In genomic region chr10:34854147-34854601, GRCh38 we compare ENCODE assay signal across 12 cellular contexts. TPM values are rescaled to one million over a fixed set of nuclear protein-coding genes. Genes with fewer than 3 reads are reported as not detected.
DNase-seq lines count a peak whose midpoint lies in the region; ATAC-seq and TF ChIP-seq lines count a peak whose summit lies in the region.
"Had no signal": no experiment of that assay in that cellular context is flagged by ENCODE, and none has a peak within 500 bp of the region (broad histone marks: within the 10 kb centered on the region; RNA-seq: fewer than 3 reads in every experiment).

No MANE protein-coding gene starts in this region.

- H3K27me3 ChIP-seq in ascending aorta = no peaks in the 10 kb centered on the region
- H3K27me3 ChIP-seq in upper lobe of right lung = no peaks in the 10 kb centered on the region
- H3K27me3 ChIP-seq: upper lobe of left lung had no signal

- H3K4me3 ChIP-seq in ascending aorta = no peak overlapping the region
- H3K4me3 ChIP-seq in upper lobe of right lung = no peak overlapping the region
- H3K4me3 ChIP-seq: upper lobe of left lung had no signal

- H3K9me3 ChIP-seq in ascending aorta = no peaks in the 10 kb centered on the region
- H3K9me3 ChIP-seq in upper lobe of right lung = no peaks in the 10 kb centered on the region
- H3K9me3 ChIP-seq: upper lobe of left lung had no signal

- TF ChIP-seq CTCF in ascending aorta (IDR thresholded peaks at IDR 0.05) = no peak
- no peak for TF ChIP-seq CTCF in upper lobe of right lung (IDR thresholded peaks at IDR 0.05)

- DNase-seq in NCI-H146 (lab: John Stamatoyannopoulos, UW) = peak; percentile 11
- DNase-seq in NCI-H146 treated with DMSO at 0.1 percent for 48 hours (lab: John Stamatoyannopoulos, UW; ENCODE audit: unreplicated experiment) = no peak
- DNase-seq in anterior cingulate cortex (lab: John Stamatoyannopoulos, UW) = peak in 36 of 58 donors; percentile 1 to 72 (median 17)
- peak; percentile 17 for DNase-seq in hepatic stellate cell (ENCODE audit: low spot score)
- DNase-seq in superior temporal gyrus (ENCODE audit: extremely low spot score) = peak; percentile 62
- no peak for DNase-seq in ascending aorta (ENCODE audit: low spot score in 2 of 2)
- no peak for DNase-seq in upper lobe of right lung
- DNase-seq in stimulated activated CD4-positive, alpha-beta T cell treated with anti-CD3 and anti-CD28 coated beads, Interleukin-2, amount 100 ng/mL, for 24 hours = no peak
- DNase-seq: 8988T, MM.1S, SW 1271, upper lobe of left lung had no signal

- no peaks in the 10 kb centered on the region for H3K4me1 ChIP-seq in ascending aorta
- no peaks in the 10 kb centered on the region for H3K4me1 ChIP-seq in upper lobe of right lung

- H3K27ac ChIP-seq in ascending aorta (no peak overlapping the region), upper lobe of right lung (no peak overlapping the region)
- H3K27ac ChIP-seq: upper lobe of left lung had no signal

- ATAC-seq in upper lobe of right lung = no peak

- intact Hi-C loops in ascending aorta (cut with DNase I) (no loop called here), upper lobe of right lung (cut with DNase I) (no loop called here)

- H3K36me3 ChIP-seq in ascending aorta (no peaks in the 10 kb centered on the region), upper lobe of right lung (no peaks in the 10 kb centered on the region)
- H3K36me3 ChIP-seq: upper lobe of left lung had no signal

RNA-seq across cellular contexts. Expression of gene PARD3, which starts 39.1 kb away (rescaled TPM):
- 37.5 TPM for total RNA-seq in ascending aorta
- 38.5 TPM for total RNA-seq in upper lobe of right lung

Comparison
In these comparisons a context has a peak if more than half of its experiments do, and no peak if none do; other contexts are left out.
1. DNase-seq: peak in NCI-H146 (single experiment), anterior cingulate cortex (36 of 58), hepatic stellate cell (single experiment) and superior temporal gyrus (single experiment); none in NCI-H146 treated with DMSO at 0.1 percent for 48 hours (single experiment), ascending aorta (0 of 2), upper lobe of right lung (single experiment) and stimulated activated CD4-positive, alpha-beta T cell treated with anti-CD3 and anti-CD28 coated beads, Interleukin-2, amount 100 ng/mL, for 24 hours (0 of 2).